21 cellular contexts compared by ENCODE assay signal in the genomic region with DNA sequence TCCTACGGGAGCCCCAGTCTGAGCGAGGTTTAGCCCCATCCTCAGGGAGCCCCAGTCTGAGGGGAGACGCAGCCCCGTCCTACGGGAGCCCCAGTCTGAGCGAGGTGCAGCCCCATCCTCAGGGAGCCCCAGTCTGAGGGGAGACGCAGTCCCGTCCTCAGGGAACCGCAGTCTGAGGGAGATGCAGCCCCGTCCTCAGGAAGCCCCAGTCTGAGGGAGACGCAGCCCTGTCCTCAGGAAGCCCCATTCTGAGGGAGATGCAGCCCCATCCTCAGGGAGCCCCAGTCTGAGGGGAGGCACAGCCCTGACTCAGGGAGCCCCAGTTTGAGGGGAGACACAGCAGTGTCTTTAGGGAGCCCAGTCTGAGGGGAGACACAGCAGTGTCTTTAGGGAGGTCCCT. TPM values are rescaled to one million over a fixed set of nuclear protein-coding genes. Genes with fewer than 3 reads are reported as not detected.
DNase-seq lines count a peak whose midpoint lies in the region; ATAC-seq, FAIRE-seq and TF ChIP-seq lines count a peak whose summit lies in the region.
"Had no signal": no experiment of that assay in that cellular context is flagged by ENCODE, and none has a peak within 500 bp of the region (broad histone marks: within the 10 kb centered on the region; RNA-seq: fewer than 3 reads in every experiment).

No MANE protein-coding gene starts in this region.

- TF ChIP-seq RAD21 in HepG2 (CRISPR knock-in tag; IDR thresholded peaks at IDR 0.05) (no peak), K562 (CRISPR knock-in tag; conservative IDR thresholded peaks at IDR 0.05 in 1 of 2, IDR thresholded peaks at IDR 0.05 in 1 of 2) (no peak)

- TF ChIP-seq CTCF in HepG2 (CRISPR knock-in tag; IDR thresholded peaks at IDR 0.05) (no peak), right lobe of liver (IDR thresholded peaks at IDR 0.05) (no peak), K562 (IDR thresholded peaks at IDR 0.05 in 2 of 3, conservative IDR thresholded peaks at IDR 0.05 in 1 of 3; ENCODE audit: insufficient read depth in 2 of 3, low read depth in 1 of 3, low read length in 3 of 3) (no peak), parathyroid adenoma (IDR thresholded peaks at IDR 0.05) (no peak)

- peaks cover 75% of the 10 kb centered on the region for H3K4me1 ChIP-seq in HepG2 (ENCODE audit: insufficient read depth, low read length)
- H3K4me1 ChIP-seq in right lobe of liver = peaks cover 0 to 39% (median 15%) of the 10 kb centered on the region in 4 donors
- H3K4me1 ChIP-seq in K562 (replicated peaks in 1 of 2; ENCODE audit: control insufficient read depth in 2 of 2, insufficient read depth in 2 of 2, low read length in 2 of 2) = peaks cover 39 to 40% of the 10 kb centered on the region in 2 experiments
- peaks cover 49% of the 10 kb centered on the region for H3K4me1 ChIP-seq in parathyroid adenoma

- CTCF ChIA-PET in HepG2 (lab: Yijun Ruan, JAX; ENCODE audit: low intra/inter-chr PET ratio, low total read pairs) = interaction anchor here (0.9 kb wide), 1 partner anchor 23 kb away, joined by 3 read pairs; no protein-coding TSS in a partner anchor
- CTCF ChIA-PET in K562 (lab: Yijun Ruan, JAX; ENCODE audit: low intra/inter-chr PET ratio) = no interaction called here

- H3K27ac ChIP-seq in HepG2 (ENCODE audit: extremely low read length, insufficient read depth, low read length) (no peak overlapping the region), right lobe of liver (no peak overlapping the region), K562 (ENCODE audit: extremely low read depth, low read depth, low read length) (no peak overlapping the region; the same call in 2 of the 3 replicates), parathyroid adenoma (peak overlapping the region; percentile 74)
- H3K27ac ChIP-seq: SK-N-MC had no signal

- no peak for TF ChIP-seq POLR2A in HepG2 (IDR thresholded peaks at IDR 0.05; ENCODE audit: insufficient read depth in 1 of 2, low read depth in 2 of 2, low read length in 2 of 2)
- TF ChIP-seq POLR2A in right lobe of liver (IDR thresholded peaks at IDR 0.05) = no peak
- TF ChIP-seq POLR2A in K562 (conservative IDR thresholded peaks at IDR 0.05) = no peak

- H3K9me1 ChIP-seq in K562 (ENCODE audit: control insufficient read depth, insufficient read depth, low read length) = peaks cover 9% of the 10 kb centered on the region

- POLR2A ChIA-PET in HepG2 (lab: Yijun Ruan, JAX) (no interaction called here), K562 (lab: Yijun Ruan, JAX) (no interaction called here)

- intact Hi-C loops in HepG2 (cut with micrococcal nuclease; ENCODE audit: unreplicated experiment) (loop anchor here (1.0 kb wide), 2 partner anchors 131 to 253 kb away; no protein-coding TSS in a partner anchor), right lobe of liver (cut with DNase I) (no loop called here), K562 (cut with micrococcal nuclease) (loop anchor here (1.0 kb wide), 1 partner anchor 24 kb away; no protein-coding TSS in a partner anchor)

- no peak overlapping the region for H2AFZ ChIP-seq in HepG2 (ENCODE audit: low read length)
- H2AFZ ChIP-seq in K562 (ENCODE audit: low read depth, low read length) = no peak overlapping the region
- H2AFZ ChIP-seq in parathyroid adenoma = no peak overlapping the region

- H3K9ac ChIP-seq in HepG2 (ENCODE audit: insufficient read depth, low read depth, low read length) = no peak overlapping the region
- H3K9ac ChIP-seq in K562 (ENCODE audit: insufficient read depth in 1 of 2, low read depth in 2 of 2, low read length in 2 of 2) = peak overlapping the region; percentile 9 to 57; a peak in 3 of 4 replicates
- no peak overlapping the region for H3K9ac ChIP-seq in parathyroid adenoma

- H3K79me2 ChIP-seq in HepG2 (ENCODE audit: insufficient read depth, low read length) (no peaks in the 10 kb centered on the region), K562 (ENCODE audit: control insufficient read depth, insufficient read depth, low read length) (no peaks in the 10 kb centered on the region), parathyroid adenoma (no peaks in the 10 kb centered on the region)

- no peaks in the 10 kb centered on the region for H3K9me3 ChIP-seq in HepG2 (ENCODE audit: low read length)
- H3K9me3 ChIP-seq in right lobe of liver = no peaks in the 10 kb centered on the region
- H3K9me3 ChIP-seq in K562 (replicated peaks; ENCODE audit: control insufficient read depth, insufficient read depth, low read depth, low read length) = no peaks in the 10 kb centered on the region
- H3K9me3 ChIP-seq in parathyroid adenoma (ENCODE audit: control insufficient read depth, low read length) = no peaks in the 10 kb centered on the region

- in situ Hi-C loops in HepG2 (cut with HindIII; ENCODE audit: extremely low pct_ligation_motif_present, low pct_unique_long_range_greater_than_20kb) = no loop called here
- in situ Hi-C loops in K562 (cut with MboI) = no loop called here

- FAIRE-seq in HepG2 (lab: Jason Lieb, UNC) (no peak), K562 (lab: Jason Lieb, UNC) (no peak)
- FAIRE-seq: GM12892 had no signal

- H3K36me3 ChIP-seq in HepG2 (replicated peaks in 1 of 2; ENCODE audit: control insufficient read depth in 1 of 2, insufficient read depth in 2 of 2, low read length in 2 of 2) = no peaks in the 10 kb centered on the region
- H3K36me3 ChIP-seq in right lobe of liver = no peaks in the 10 kb centered on the region
- H3K36me3 ChIP-seq in K562 (ENCODE audit: control insufficient read depth, insufficient read depth, low read length) = no peaks in the 10 kb centered on the region
- H3K36me3 ChIP-seq in parathyroid adenoma (ENCODE audit: control insufficient read depth, insufficient read depth, low read length) = no peaks in the 10 kb centered on the region

- ATAC-seq in HepG2 = no peak
- no peak for ATAC-seq in right lobe of liver
- ATAC-seq in K562 = no peak
- ATAC-seq in HG03139 (IDR thresholded peaks at IDR 0.05; ENCODE audit: unreplicated experiment) = no peak
- ATAC-seq: activated T-cell treated with anti-CD3 and anti-CD28 coated beads, Interleukin-2, amount 50 U/mL, for 4 hours had no signal

- H4K20me1 ChIP-seq in HepG2 (ENCODE audit: insufficient read depth, low read length) = no peaks in the 10 kb centered on the region
- no peaks in the 10 kb centered on the region for H4K20me1 ChIP-seq in K562 (replicated peaks; ENCODE audit: control insufficient read depth, insufficient read depth, low read length)

- no peak overlapping the region for H3K4me3 ChIP-seq in HepG2 (replicated peaks in 1 of 3; ENCODE audit: insufficient read depth in 1 of 3, low read depth in 2 of 3, low read length in 3 of 3)
- H3K4me3 ChIP-seq in right lobe of liver = no peak overlapping the region
- H3K4me3 ChIP-seq in K562 = no peak overlapping the region
- no peak overlapping the region for H3K4me3 ChIP-seq in parathyroid adenoma (ENCODE audit: low read depth, low read length)
- H3K4me3 ChIP-seq: SK-N-MC had no signal

- H3K27me3 ChIP-seq in HepG2 (ENCODE audit: control insufficient read depth in 1 of 2, insufficient read depth in 2 of 2, low read length in 2 of 2) (peaks cover 2 to 22% of the 10 kb centered on the region in 2 experiments; a peak in 1 of 5 replicates), right lobe of liver (no peaks in the 10 kb centered on the region), K562 (ENCODE audit: control insufficient read depth in 2 of 2, insufficient read depth in 2 of 2, low read length in 2 of 2) (no peaks in the 10 kb centered on the region), parathyroid adenoma (ENCODE audit: control insufficient read depth, insufficient read depth, low read length) (no peaks in the 10 kb centered on the region)

- 76% methylated on average over 6 of the region's 11 CpGs for WGBS in HepG2 (ENCODE audit: low lambda C conversion rate)
- WGBS in right lobe of liver (ENCODE audit: insufficient coverage, low coverage, low lambda C conversion rate, missing lambda C conversion rate) = no CpG with 5 or more reads among the region's 11 CpGs
- 92% methylated on average over 11 of the region's 11 CpGs for WGBS in K562 (ENCODE audit: insufficient coverage, low coverage, missing lambda C conversion rate)

- BruUV-seq in HepG2 (replicated peaks; lab: Mats Ljungman, UMichigan) = no TSS peak
- BruUV-seq in K562 (replicated peaks; lab: Mats Ljungman, UMichigan) = no TSS peak

- TF ChIP-seq EP300 in HepG2 (IDR thresholded peaks at IDR 0.05; ENCODE audit: low read depth in 2 of 2, low read length in 2 of 2) (no peak), HepG2 (CRISPR knock-in tag; IDR thresholded peaks at IDR 0.05; ENCODE audit: borderline replicate concordance) (no peak), K562 (IDR thresholded peaks at IDR 0.05; ENCODE audit: low read length) (no peak)

- DNase-seq in HepG2 (ENCODE audit: low spot score) = no peak
- no peak for DNase-seq in right lobe of liver
- DNase-seq in K562 (ENCODE audit: extremely low read depth in 1 of 4, low spot score in 3 of 4) = no peak
- no peak for DNase-seq in NOMO-1 treated with DMSO at 0.1 percent for 48 hours (lab: John Stamatoyannopoulos, UW; ENCODE audit: unreplicated experiment)
- no peak for DNase-seq in A172 (ENCODE audit: low spot score)
- DNase-seq: activated CD4-positive, CD25-positive, alpha-beta regulatory T cell; activated naive CD4-positive, alpha-beta T cell treated with anti-CD3 and anti-CD28 coated beads for 36 hours; activated T-cell treated with anti-CD3 and anti-CD28 coated beads, Interleukin-2, amount 50 U/mL, for 4 hours; anterior cingulate cortex; DND-41; foreskin melanocyte; HCEC 1CT; kidney glomerular epithelial cell; NCI-H1105; NCI-H2029 treated with DMSO at 0.1 percent for 48 hours; NK-92 treated with Interleukin-12 subunit alpha and Interleukin-12 subunit beta, amount 100 ng/mL, for 24 hours; T1000 had no signal

- H3K4me2 ChIP-seq in HepG2 (ENCODE audit: low read depth, low read length) = no peak overlapping the region
- no peak overlapping the region for H3K4me2 ChIP-seq in K562 (ENCODE audit: insufficient read depth, low read length)
- H3K4me2 ChIP-seq in parathyroid adenoma (ENCODE audit: low read length) = no peak overlapping the region

RNA-seq across cellular contexts. Expression of a gene that starts 27.9 kb away (rescaled TPM):
- total RNA-seq in HepG2 (2016; rRNA removed; fragmentation: Illumina TruSeq; extraction: Trizol) (34.1 and 68.1 TPM in 2 replicates), right lobe of liver (100 to 1,000 TPM in 5 of 6 experiments, 10 to 100 TPM in 1; 91.3 to 571 (median 132) TPM), K562 (2014; rRNA removed) (124 and 144 TPM in 2 replicates), K562 (2014; rRNA removed; fragmentation: Illumina TruSeq; extraction: Trizol) (66.5 and 70.7 TPM in 2 replicates), K562 (2015; rRNA removed; fragmentation: Illumina TruSeq; extraction: Trizol) (25.8 and 27.0 TPM in 2 replicates), K562 (2021) (131 and 159 TPM in 2 replicates)
- 13.4 and 14.2 TPM in 2 replicates for total RNA-seq in HepG2 (2016; cell fraction: cytosol; rRNA removed; fragmentation: Illumina TruSeq; extraction: Trizol; ENCODE audit: low read depth)
- total RNA-seq in HepG2 (2016; cell fraction: insoluble cytoplasmic fraction; rRNA removed; fragmentation: Illumina TruSeq; extraction: Trizol) = 26.8 and 72.7 TPM in 2 replicates
- total RNA-seq in HepG2 (2016; cell fraction: membrane; rRNA removed; fragmentation: Illumina TruSeq; extraction: Trizol) = 33.1 and 34.4 TPM in 2 replicates
- 81.5 and 95.8 TPM in 2 replicates for total RNA-seq in HepG2 (2016; cell fraction: nucleus; rRNA removed; fragmentation: Illumina TruSeq; extraction: Trizol)
- polyA plus RNA-seq in HepG2 (2011; rRNA removed) (629 and 1,104 TPM in 2 replicates), K562 (2011; rRNA removed) (271 and 467 TPM in 2 replicates), K562 (2014; fragmentation: Illumina TruSeq; extraction: Trizol) (134 and 172 TPM in 2 replicates), K562 (2014; fragmentation: Nextera tagmentation; extraction: Ambion mirVana) (10 to 100 TPM; 14.0 to 16.0 TPM), K562 (2014; rRNA removed) (179 and 182 TPM in 2 replicates)
- 292 and 298 TPM in 2 replicates for polyA plus RNA-seq in HepG2 (2011; cell fraction: cytosol; rRNA removed)
- 3,652 and 4,474 TPM in 2 replicates for polyA plus RNA-seq in HepG2 (2011; cell fraction: nucleus; rRNA removed)
- 463 and 546 TPM in 2 replicates for polyA plus RNA-seq in HepG2 (2012)
- polyA plus RNA-seq in HepG2 (2016; cell fraction: cytosol; fragmentation: Illumina TruSeq; extraction: Trizol; ENCODE audit: low read depth) = 9.2 and 10.7 TPM in 2 replicates
- polyA plus RNA-seq in HepG2 (2016; cell fraction: insoluble cytoplasmic fraction; fragmentation: Illumina TruSeq; extraction: Trizol; ENCODE audit: low read depth) = 34.1 and 41.6 TPM in 2 replicates
- 24.8 and 25.3 TPM in 2 replicates for polyA plus RNA-seq in HepG2 (2016; cell fraction: membrane; fragmentation: Illumina TruSeq; extraction: Trizol; ENCODE audit: low read depth)
- polyA plus RNA-seq in HepG2 (2016; cell fraction: nucleus; fragmentation: Illumina TruSeq; extraction: Trizol; ENCODE audit: insufficient read depth, low read depth) = 253 and 267 TPM in 2 replicates
- polyA minus RNA-seq in HepG2 (2011; rRNA and poly(A)+ RNA removed; ENCODE audit: low replicate concordance) = 238 and 645 TPM in 2 replicates
- 122 and 136 TPM in 2 replicates for polyA minus RNA-seq in HepG2 (2011; cell fraction: cytosol; rRNA and poly(A)+ RNA removed)
- polyA minus RNA-seq in HepG2 (2011; cell fraction: nucleus; rRNA and poly(A)+ RNA removed) = 312 and 405 TPM in 2 replicates
- 511 and 945 TPM in 2 replicates for total RNA-seq in K562 (2011; cell fraction: chromatin; rRNA removed; ENCODE audit: low replicate concordance)
- total RNA-seq in K562 (2011; cell fraction: nucleolus; rRNA removed) = 536 and 553 TPM in 2 replicates
- 559 and 592 TPM in 2 replicates for total RNA-seq in K562 (2011; cell fraction: nucleoplasm; rRNA removed)
- 222 and 346 TPM in 2 replicates for polyA plus RNA-seq in K562 (2011; cell fraction: cytosol; rRNA removed)
- polyA plus RNA-seq in K562 (2011; cell fraction: nucleus; rRNA removed) = 1,880 and 1,961 TPM in 2 replicates
- polyA plus RNA-seq in K562 (2012) = 112 and 555 TPM in 2 replicates
- polyA minus RNA-seq in K562 (2011; rRNA and poly(A)+ RNA removed) = 359 and 374 TPM in 2 replicates
- 79.8 and 123 TPM in 2 replicates for polyA minus RNA-seq in K562 (2011; cell fraction: cytosol; rRNA and poly(A)+ RNA removed)
- polyA minus RNA-seq in K562 (2011; cell fraction: nucleus; rRNA and poly(A)+ RNA removed) = 310 and 397 TPM in 2 replicates
- 29.0 and 35.2 TPM in 2 replicates for total RNA-seq in A172 (2014; rRNA removed; shearing (Covaris generic))

Comparison
In these comparisons a context has a peak if more than half of its experiments do, and no peak if none do; other contexts are left out.
1. intact Hi-C loops: an anchor here in HepG2 (1.0 kb wide) and K562 (1.0 kb wide); none called in right lobe of liver.
2. H3K9ac ChIP-seq: peak in K562 (2 of 2); none in HepG2 (single experiment) and parathyroid adenoma (single experiment).